Comparison of ENCODE assay signal across 32 cellular contexts in the genomic region with DNA sequence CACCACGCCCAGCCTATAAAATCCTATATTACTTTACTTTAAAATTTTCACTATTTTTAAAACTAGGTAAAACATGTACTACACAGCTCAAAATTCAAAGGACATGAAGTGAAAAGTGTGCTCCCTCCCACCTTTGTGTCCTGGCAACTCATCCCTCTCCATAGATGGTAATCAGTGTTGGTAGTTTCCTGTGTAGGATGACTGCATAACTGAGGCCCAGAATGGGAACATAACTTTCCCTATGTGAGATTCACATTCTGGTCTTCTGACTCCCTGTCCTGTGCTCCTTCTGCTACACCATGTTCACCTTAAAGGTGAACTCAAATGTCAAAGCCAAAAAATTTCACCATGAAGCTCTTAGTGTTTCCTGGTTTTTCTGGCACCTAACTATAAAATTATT.
"Had no signal": no experiment of that assay in that cellular context is flagged by ENCODE, and none has a peak within 500 bp of the region (broad histone marks: within the 10 kb centered on the region; RNA-seq: fewer than 3 reads in every experiment).

No MANE protein-coding gene starts in this region.

- DNase-seq: activated CD4-positive, alpha-beta memory T cell treated with anti-CD3 and anti-CD28 coated beads, Interleukin-2, amount 10 ng/mL, durations not matched to agents 7 days and 5 days; activated CD4-positive, alpha-beta T cell treated with anti-CD3 and anti-CD28 coated beads for 1 hour; activated CD4-positive, alpha-beta T cell treated with anti-CD3 and anti-CD28 coated beads for 4 hours; activated CD4-positive, alpha-beta T cell treated with anti-CD3 and anti-CD28 coated beads, Interleukin-2, amount 10 ng/mL, durations not matched to agents 7 days and 5 days; activated CD4-positive, alpha-beta T cell treated with anti-CD3 and anti-CD28 coated beads, Interleukin-2, amount 50 U/mL, for 4 hours; activated CD4-positive, CD25-positive, alpha-beta regulatory T cell; activated CD8-positive, alpha-beta memory T cell treated with anti-CD3 and anti-CD28 coated beads, Interleukin-2, amount 50 U/mL, for 48 hours; activated gamma-delta T cell; activated naive CD4-positive, alpha-beta T cell treated with anti-CD3 and anti-CD28 coated beads, Interleukin-2, amount 50 U/mL, for 16 hours; activated naive CD4-positive, alpha-beta T cell treated with Interleukin-2 at 50 U/mL for 16 hours; activated naive CD8-positive, alpha-beta T cell treated with anti-CD3 and anti-CD28 coated beads for 36 hours; activated naive CD8-positive, alpha-beta T cell treated with anti-CD3 and anti-CD28 coated beads, Interleukin-2, amount 50 U/mL, for 24 hours; activated T-cell treated with anti-CD3 and anti-CD28 coated beads for 4 hours; activated T-cell treated with anti-CD3 and anti-CD28 coated beads, Interleukin-2, amount 50 U/mL, for 24 hours; activated T-cell treated with anti-CD3 and anti-CD28 coated beads, Interleukin-2, amount 50 U/mL, for 72 hours; adrenal gland; amygdala; aorta; central memory CD4-positive, alpha-beta T cell; cerebellar nuclear complex; effector CD4-positive, alpha-beta T cell; effector memory CD8-positive, alpha-beta T cell; esophagus squamous epithelium; foreskin melanocyte; heart right ventricle; T-helper 2 cell had no signal

- H3K4me3 Mint-ChIP-seq: activated CD4-positive, alpha-beta memory T cell treated with anti-CD3 and anti-CD28 coated beads, Interleukin-2, amount 10 ng/mL, durations not matched to agents 7 days and 5 days; activated CD4-positive, alpha-beta T cell treated with anti-CD3 and anti-CD28 coated beads, Interleukin-2, amount 10 ng/mL, durations not matched to agents 7 days and 5 days; activated naive CD8-positive, alpha-beta T cell treated with anti-CD3 and anti-CD28 coated beads for 36 hours; activated naive CD8-positive, alpha-beta T cell treated with anti-CD3 and anti-CD28 coated beads, Interleukin-2, amount 50 U/mL, for 24 hours; activated T-cell treated with anti-CD3 and anti-CD28 coated beads, Interleukin-2, amount 50 U/mL, for 24 hours; activated T-cell treated with anti-CD3 and anti-CD28 coated beads, Interleukin-2, amount 50 U/mL, for 72 hours; brain; dendritic cell treated with granulocyte-macrophage colony-stimulating factor and Interleukin-4, amounts not matched to agents 40 ng/mL and 50 ng/mL, for 4 days; effector memory CD8-positive, alpha-beta T cell had no signal

- H3K4me3 ChIP-seq: adrenal gland, breast epithelium, cardiac muscle cell, coronary artery, esophagus squamous epithelium, gastroesophageal sphincter, heart right ventricle had no signal

- ATAC-seq: activated naive CD8-positive, alpha-beta T cell treated with anti-CD3 and anti-CD28 coated beads, Interleukin-2, amount 50 U/mL, for 24 hours; effector memory CD8-positive, alpha-beta T cell; gastroesophageal sphincter; heart right ventricle had no signal

- H3K4me1 Mint-ChIP-seq: brain had no signal

- H3K27ac Mint-ChIP-seq: activated CD4-positive, alpha-beta memory T cell treated with anti-CD3 and anti-CD28 coated beads, Interleukin-2, amount 10 ng/mL, durations not matched to agents 7 days and 5 days; activated CD4-positive, alpha-beta T cell treated with anti-CD3 and anti-CD28 coated beads, Interleukin-2, amount 10 ng/mL, durations not matched to agents 7 days and 5 days; activated naive CD8-positive, alpha-beta T cell treated with anti-CD3 and anti-CD28 coated beads for 36 hours; activated naive CD8-positive, alpha-beta T cell treated with anti-CD3 and anti-CD28 coated beads, Interleukin-2, amount 50 U/mL, for 24 hours; activated T-cell treated with anti-CD3 and anti-CD28 coated beads, Interleukin-2, amount 50 U/mL, for 24 hours; activated T-cell treated with anti-CD3 and anti-CD28 coated beads, Interleukin-2, amount 50 U/mL, for 72 hours; brain; dendritic cell treated with granulocyte-macrophage colony-stimulating factor and Interleukin-4, amounts not matched to agents 40 ng/mL and 50 ng/mL, for 4 days; effector memory CD8-positive, alpha-beta T cell had no signal

- H3K27me3 Mint-ChIP-seq: activated CD4-positive, alpha-beta memory T cell treated with anti-CD3 and anti-CD28 coated beads, Interleukin-2, amount 10 ng/mL, durations not matched to agents 7 days and 5 days; activated CD4-positive, alpha-beta T cell treated with anti-CD3 and anti-CD28 coated beads, Interleukin-2, amount 10 ng/mL, durations not matched to agents 7 days and 5 days; activated naive CD8-positive, alpha-beta T cell treated with anti-CD3 and anti-CD28 coated beads for 36 hours; activated naive CD8-positive, alpha-beta T cell treated with anti-CD3 and anti-CD28 coated beads, Interleukin-2, amount 50 U/mL, for 24 hours; activated T-cell treated with anti-CD3 and anti-CD28 coated beads, Interleukin-2, amount 50 U/mL, for 24 hours; brain; dendritic cell treated with granulocyte-macrophage colony-stimulating factor and Interleukin-4, amounts not matched to agents 40 ng/mL and 50 ng/mL, for 4 days; effector memory CD8-positive, alpha-beta T cell had no signal

- H3K9me3 Mint-ChIP-seq: activated CD4-positive, alpha-beta memory T cell treated with anti-CD3 and anti-CD28 coated beads, Interleukin-2, amount 10 ng/mL, durations not matched to agents 7 days and 5 days; activated CD4-positive, alpha-beta T cell treated with anti-CD3 and anti-CD28 coated beads, Interleukin-2, amount 10 ng/mL, durations not matched to agents 7 days and 5 days; activated naive CD8-positive, alpha-beta T cell treated with anti-CD3 and anti-CD28 coated beads for 36 hours; activated naive CD8-positive, alpha-beta T cell treated with anti-CD3 and anti-CD28 coated beads, Interleukin-2, amount 50 U/mL, for 24 hours; activated T-cell treated with anti-CD3 and anti-CD28 coated beads, Interleukin-2, amount 50 U/mL, for 24 hours; activated T-cell treated with anti-CD3 and anti-CD28 coated beads, Interleukin-2, amount 50 U/mL, for 72 hours; brain; dendritic cell treated with granulocyte-macrophage colony-stimulating factor and Interleukin-4, amounts not matched to agents 40 ng/mL and 50 ng/mL, for 4 days; effector memory CD8-positive, alpha-beta T cell had no signal
